Comparison of ENCODE assay signal across 8 cellular contexts in genomic region chr19:48325265-48325910, GRCh38. TPM values are rescaled to one million over a fixed set of nuclear protein-coding genes. Genes with fewer than 3 reads are reported as not detected.
DNase-seq lines count a peak whose midpoint lies in the region; ATAC-seq and TF ChIP-seq lines count a peak whose summit lies in the region.

Gene EMP3, plus strand, starts transcription at chr19:48325552. Its CDS starts 1,293 bp downstream, at chr19:48326845.

- CTCF ChIA-PET in HEK293 (lab: Yijun Ruan, JAX): interaction anchor here (0.6 to 4.7 kb wide), 5 partner anchors 7 to 505 kb away, joined by 4 to 37 read pairs (median 5); partner anchors contain the start of gene KDELR1

- DNase-seq in AG09309 (ENCODE audit: low read depth) (peak; percentile 74), SW 1271 (lab: John Stamatoyannopoulos, UW) (peak; percentile 22 to 84), cardiac septum (ENCODE audit: low spot score) (peak; percentile 88), retina (peak; percentile 69), vagina (ENCODE audit: extremely low spot score in 2 of 2) (no peak)
- peak in 1 of 2 donors; percentile 79 for DNase-seq in activated naive CD4-positive, alpha-beta T cell treated with anti-CD3 and anti-CD28 coated beads, Interleukin-2, amount 50 U/mL, for 72 hours (ENCODE audit: low spot score in 2 of 2)

- H3K27ac ChIP-seq in HEK293 (ENCODE audit: extremely low read depth, low read depth, low read length) (peak within 1 kb of the TSS; percentile 62), vagina (peak within 1 kb of the TSS; percentile 100)

- H3K9me3 Mint-ChIP-seq in activated naive CD4-positive, alpha-beta T cell treated with anti-CD3 and anti-CD28 coated beads, Interleukin-2, amount 50 U/mL, for 72 hours: no peaks in the 10 kb centered on the region

- H3K4me3 ChIP-seq in AG09309 (ENCODE audit: control insufficient read depth, low read depth, low read length) (peak within 1 kb of the TSS; percentile 72), HEK293 (ENCODE audit: low read depth, low read length) (peak within 1 kb of the TSS; percentile 29), vagina (peak within 1 kb of the TSS; percentile 53 to 58)

- intact Hi-C loops in cardiac septum (cut with DNase I) (no loop called here), vagina (cut with DNase I) (no loop called here)

- H3K36me3 Mint-ChIP-seq in activated naive CD4-positive, alpha-beta T cell treated with anti-CD3 and anti-CD28 coated beads, Interleukin-2, amount 50 U/mL, for 72 hours: peaks cover 5 to 39% of the 10 kb centered on the region in 2 donors

- TF ChIP-seq CTCF in AG09309 (IDR thresholded peaks at IDR 0.05; ENCODE audit: control insufficient read depth, insufficient read depth, low read depth, low read length, missing control alignments): no peak
- no peak for TF ChIP-seq CTCF in HEK293 (tag by site-specific recombination; IDR thresholded peaks at IDR 0.05)
- TF ChIP-seq CTCF in vagina (IDR thresholded peaks at IDR 0.05): no peak

- peak in 1 of 2 donors; percentile 70 for TF ChIP-seq POLR2A in vagina (IDR thresholded peaks at IDR 0.05)

- no peaks in the 10 kb centered on the region for H3K27me3 ChIP-seq in vagina

- H3K4me1 ChIP-seq in HEK293 (ENCODE audit: control insufficient read depth, insufficient read depth, low read length) (peaks cover 19% of the 10 kb centered on the region), vagina (peaks cover 74% of the 10 kb centered on the region)

- POLR2A ChIA-PET in HEK293 (lab: Yijun Ruan, JAX): interaction anchor here (1.0 to 2.5 kb wide), 4 partner anchors 8 to 66 kb away, joined by 3 to 13 read pairs (median 8); partner anchors contain the start of genes KDELR1, SYNGR4 and TMEM143

- peak; percentile 28 to 47 for ATAC-seq in activated naive CD4-positive, alpha-beta T cell treated with anti-CD3 and anti-CD28 coated beads, Interleukin-2, amount 50 U/mL, for 72 hours
- ATAC-seq in HG03565 (IDR thresholded peaks at IDR 0.05; ENCODE audit: unreplicated experiment): no peak

- H3K27ac Mint-ChIP-seq in activated naive CD4-positive, alpha-beta T cell treated with anti-CD3 and anti-CD28 coated beads, Interleukin-2, amount 50 U/mL, for 72 hours: peak within 1 kb of the TSS; percentile 90 to 93

- H3K9me3 ChIP-seq in HEK293 (ENCODE audit: control insufficient read depth, insufficient read depth, low read depth, low read length) (no peaks in the 10 kb centered on the region), vagina (no peaks in the 10 kb centered on the region)

- H3K36me3 ChIP-seq in HEK293 (ENCODE audit: control insufficient read depth in 2 of 2, insufficient read depth in 1 of 2, low read length in 2 of 2) (no peaks in the 10 kb centered on the region), vagina (peaks cover 0 to 10% of the 10 kb centered on the region in 2 donors)

TF ChIP-seq in HEK293, 187 proteins besides CTCF, POLR2A, EP300 and RAD21 (continues in another document):
- peak; percentile 84; the same call in 1 of the 2 replicates for TF ChIP-seq KLF16 (tag by site-specific recombination; IDR thresholded peaks at IDR 0.05)
- peak; percentile 89 for TF ChIP-seq ZNF335 (tag by site-specific recombination; conservative IDR thresholded peaks at IDR 0.05)
- no peak for TF ChIP-seq ZNF19 (tag by site-specific recombination; IDR thresholded peaks at IDR 0.05; ENCODE audit: low read depth)
- TF ChIP-seq, protein P1, sequence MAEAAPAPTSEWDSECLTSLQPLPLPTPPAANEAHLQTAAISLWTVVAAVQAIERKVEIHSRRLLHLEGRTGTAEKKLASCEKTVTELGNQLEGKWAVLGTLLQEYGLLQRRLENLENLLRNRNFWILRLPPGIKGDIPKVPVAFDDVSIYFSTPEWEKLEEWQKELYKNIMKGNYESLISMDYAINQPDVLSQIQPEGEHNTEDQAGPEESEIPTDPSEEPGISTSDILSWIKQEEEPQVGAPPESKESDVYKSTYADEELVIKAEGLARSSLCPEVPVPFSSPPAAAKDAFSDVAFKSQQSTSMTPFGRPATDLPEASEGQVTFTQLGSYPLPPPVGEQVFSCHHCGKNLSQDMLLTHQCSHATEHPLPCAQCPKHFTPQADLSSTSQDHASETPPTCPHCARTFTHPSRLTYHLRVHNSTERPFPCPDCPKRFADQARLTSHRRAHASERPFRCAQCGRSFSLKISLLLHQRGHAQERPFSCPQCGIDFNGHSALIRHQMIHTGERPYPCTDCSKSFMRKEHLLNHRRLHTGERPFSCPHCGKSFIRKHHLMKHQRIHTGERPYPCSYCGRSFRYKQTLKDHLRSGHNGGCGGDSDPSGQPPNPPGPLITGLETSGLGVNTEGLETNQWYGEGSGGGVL (tag by site-specific recombination; IDR thresholded peaks at IDR 0.05): peak; percentile 100
- TF ChIP-seq KLF7 (tag by site-specific recombination; IDR thresholded peaks at IDR 0.05; ENCODE audit: borderline replicate concordance): peak; percentile 81; the same call in 1 of the 2 replicates
- TF ChIP-seq EGR2 (tag by site-specific recombination; IDR thresholded peaks at IDR 0.05; ENCODE audit: low read depth): peak; percentile 83
- TF ChIP-seq INSM2 (tag by site-specific recombination; IDR thresholded peaks at IDR 0.05): no peak
- 0 out of 2 replicates have a peak, but pooled peaks have one; percentile 25 for TF ChIP-seq ZBTB11 (tag by site-specific recombination; conservative IDR thresholded peaks at IDR 0.05; ENCODE audit: low read depth)
- no peak for TF ChIP-seq ZNF423 (tag by site-specific recombination; IDR thresholded peaks at IDR 0.05)
- TF ChIP-seq ZSCAN16 (tag by site-specific recombination; IDR thresholded peaks at IDR 0.05): no peak
- peak; percentile 42 for TF ChIP-seq ZIC2 (tag by site-specific recombination; IDR thresholded peaks at IDR 0.05)
- TF ChIP-seq ZBTB7A (tag by site-specific recombination; IDR thresholded peaks at IDR 0.05; ENCODE audit: low read depth): 0 out of 2 replicates have a peak, but pooled peaks have one; percentile 46
- TF ChIP-seq PRDM4 (tag by site-specific recombination; IDR thresholded peaks at IDR 0.05): peak; percentile 25; the same call in 1 of the 2 replicates
- no peak for TF ChIP-seq ZNF48 (tag by site-specific recombination; IDR thresholded peaks at IDR 0.05)
- TF ChIP-seq ZNF366 (tag by site-specific recombination; conservative IDR thresholded peaks at IDR 0.05): peak; percentile 99
- peak; percentile 53; the same call in 1 of the 2 replicates for TF ChIP-seq ZXDB (tag by site-specific recombination; IDR thresholded peaks at IDR 0.05)
- no peak for TF ChIP-seq ZNF571 (tag by site-specific recombination; IDR thresholded peaks at IDR 0.05)

RNA-seq across cellular contexts. Expression of gene EMP3, which starts in this region (rescaled TPM):
- 100 to 1,000 TPM in 1 of 2 donors, 10 to 100 TPM in 1; 55.4 to 211 TPM for total RNA-seq in activated naive CD4-positive, alpha-beta T cell treated with anti-CD3 and anti-CD28 coated beads, Interleukin-2, amount 50 U/mL, for 72 hours
- total RNA-seq in cardiac septum: 47.3 TPM
- 55.2 TPM for total RNA-seq in vagina

Comparison
In these comparisons a context has a peak if more than half of its experiments do, and no peak if none do; other contexts are left out.
1. DNase-seq: peak in AG09309 (single experiment), SW 1271 (2 of 2), cardiac septum (single experiment) and retina (single experiment); none in vagina (0 of 2).
2. Peak in every context shown above with its lines, with median percentiles within 50 percentile points of each other: H3K4me3 ChIP-seq.